In the genomic region with DNA sequence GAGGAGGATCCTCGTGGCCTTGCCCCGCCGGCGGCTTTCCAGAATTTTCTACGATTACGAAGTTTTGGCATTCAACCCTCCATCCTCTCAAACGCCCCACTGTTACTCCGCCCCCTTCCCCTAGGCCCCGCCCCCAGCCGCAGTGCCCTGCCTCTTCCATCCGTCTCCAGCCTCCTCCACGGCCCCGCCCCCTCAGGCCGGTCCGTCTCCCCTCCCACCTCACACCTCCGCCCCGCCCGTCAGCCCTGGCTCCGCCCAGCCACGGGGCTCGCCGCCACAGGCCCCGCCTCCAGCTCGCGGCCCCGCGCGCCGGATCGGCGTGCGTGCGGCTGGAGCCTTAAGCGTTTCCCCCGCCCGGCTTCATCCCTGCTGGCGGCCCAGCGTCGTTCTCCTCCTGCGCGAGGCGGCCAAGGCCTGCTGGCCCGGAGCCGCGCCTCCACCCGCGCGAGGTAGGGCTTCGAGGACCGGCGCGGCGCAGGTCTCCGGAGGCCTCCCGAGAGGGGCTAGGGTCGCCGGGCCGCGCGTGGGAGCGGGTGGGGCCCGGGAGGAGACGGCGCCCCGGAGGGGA, we compare ENCODE assay signal across 8 cellular contexts. TPM values are rescaled to one million over a fixed set of nuclear protein-coding genes. Genes with fewer than 3 reads are reported as not detected.
DNase-seq lines count a peak whose midpoint lies in the region; ATAC-seq and TF ChIP-seq lines count a peak whose summit lies in the region.

A gene with protein sequence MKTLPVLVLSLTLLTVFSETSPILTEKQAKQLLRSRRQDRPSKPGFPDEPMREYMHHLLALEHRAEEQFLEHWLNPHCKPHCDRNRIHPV (minus strand): TSS at position 109 of the 568 bp plus-strand sequence. CDS start 18,110 bp downstream, outside the sequence.
Gene DGKE, plus strand, starts transcription at position 340 of the 568 bp plus-strand sequence. CDS start 645 bp downstream, outside the sequence.

- TF ChIP-seq CTCF in AG09309 (IDR thresholded peaks at IDR 0.05; ENCODE audit: control insufficient read depth, insufficient read depth, low read depth, low read length, missing control alignments) (no peak), kidney epithelial cell (IDR thresholded peaks at IDR 0.05; ENCODE audit: insufficient read depth, low read length, poor library complexity, severe bottlenecking) (no peak)

- H3K4me3 ChIP-seq in AG09309 (ENCODE audit: control insufficient read depth, low read depth, low read length), result peak within 1 kb of the TSS; percentile 68
- peak within 1 kb of the TSS; percentile 85 for H3K4me3 ChIP-seq in kidney epithelial cell (ENCODE audit: low read depth, low read length)

- H3K4me3 Mint-ChIP-seq in central memory CD8-positive, alpha-beta T cell, result peak within 1 kb of the TSS; percentile 91

- ATAC-seq in GM19023 (IDR thresholded peaks at IDR 0.05; ENCODE audit: unreplicated experiment) (peak; percentile 79), HG03175 (IDR thresholded peaks at IDR 0.05; ENCODE audit: unreplicated experiment) (peak; percentile 70)
- ATAC-seq in activated CD4-positive, CD25-positive, alpha-beta regulatory T cell treated with anti-CD3 and anti-CD28 coated beads, Interleukin-2, amount 50 U/mL, for 24 hours, result peak; percentile 84 to 87
- peak; percentile 80 for ATAC-seq in central memory CD8-positive, alpha-beta T cell (replicated peaks; ENCODE audit: extremely low read depth, poor library complexity, severe bottlenecking)

- no peaks in the 10 kb centered on the region for H3K27me3 Mint-ChIP-seq in central memory CD8-positive, alpha-beta T cell

- peak within 1 kb of the TSS; percentile 84 for H3K27ac Mint-ChIP-seq in central memory CD8-positive, alpha-beta T cell (ENCODE audit: low read depth)

- DNase-seq in AG09309 (ENCODE audit: low read depth) (peak; percentile 64), NCI-H2227 (lab: John Stamatoyannopoulos, UW; ENCODE audit: unreplicated experiment) (peak; percentile 97), kidney epithelial cell (ENCODE audit: low read depth) (peak; percentile 47)
- DNase-seq in central memory CD8-positive, alpha-beta T cell (ENCODE audit: low spot score in 2 of 2), result peak; percentile 96 to 97
- DNase-seq in stimulated activated CD4-positive, alpha-beta T cell treated with anti-CD3 and anti-CD28 coated beads, Interleukin-15, amount 100 ng/mL, for 24 hours, result peak; percentile 99

- H3K9me3 Mint-ChIP-seq in central memory CD8-positive, alpha-beta T cell, result no peaks in the 10 kb centered on the region

- H3K4me1 Mint-ChIP-seq in central memory CD8-positive, alpha-beta T cell, result peaks cover 56% of the 10 kb centered on the region

- peaks cover 9% of the 10 kb centered on the region for H3K36me3 Mint-ChIP-seq in central memory CD8-positive, alpha-beta T cell (ENCODE audit: insufficient read depth)

- H3K36me3 ChIP-seq in kidney epithelial cell (ENCODE audit: control insufficient read depth, insufficient read depth, low read length), result no peaks in the 10 kb centered on the region

- H3K27me3 ChIP-seq in kidney epithelial cell (ENCODE audit: control insufficient read depth, insufficient read depth, low read length), result no peaks in the 10 kb centered on the region

RNA-seq across cellular contexts. Expression of the first gene that starts in this region (rescaled TPM):
- total RNA-seq in kidney epithelial cell, result 0.34 and 0.50 TPM in 2 replicates

RNA-seq across cellular contexts. Expression of gene DGKE, which starts in this region (rescaled TPM):
- 7.0 and 8.1 TPM in 2 replicates for total RNA-seq in kidney epithelial cell

Comparison
In these comparisons a context has a peak if more than half of its experiments do, and no peak if none do; other contexts are left out.
1. Peak in every context shown above with its lines: DNase-seq, ATAC-seq and H3K4me3 ChIP-seq.
2. DNase-seq: peak in every context shown above with its lines; median percentile 99 in stimulated activated CD4-positive, alpha-beta T cell treated with anti-CD3 and anti-CD28 coated beads, Interleukin-15, amount 100 ng/mL, for 24 hours; 97 in NCI-H2227; 96 in central memory CD8-positive, alpha-beta T cell; 64 in AG09309; 47 in kidney epithelial cell.